9 cellular contexts compared by ENCODE assay signal in the genomic region with DNA sequence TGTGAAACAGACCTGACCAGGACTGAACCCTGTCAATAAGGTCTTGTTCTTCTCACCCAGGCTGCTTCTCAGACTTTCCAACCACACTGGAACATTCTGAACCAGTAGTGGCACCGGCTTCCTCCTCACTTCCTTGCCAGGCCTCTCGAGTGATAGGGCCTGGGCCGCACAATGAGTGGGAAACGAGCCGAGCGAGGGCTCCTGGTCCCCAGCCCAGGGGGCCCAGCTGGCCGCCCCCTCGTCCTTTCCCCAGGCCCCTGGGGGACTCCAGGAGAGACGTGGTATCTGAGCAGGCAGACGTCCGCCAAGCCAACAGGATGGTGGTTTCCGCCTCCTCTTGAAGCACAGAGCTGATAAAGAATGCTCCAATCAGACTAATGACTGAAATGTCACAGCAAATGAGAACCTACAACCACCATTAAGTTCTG.
DNase-seq lines count a peak whose midpoint lies in the region; ATAC-seq, FAIRE-seq and TF ChIP-seq lines count a peak whose summit lies in the region.
"Had no signal": no experiment of that assay in that cellular context is flagged by ENCODE, and none has a peak within 500 bp of the region (broad histone marks: within the 10 kb centered on the region; RNA-seq: fewer than 3 reads in every experiment).

No MANE protein-coding gene starts in this region.

- H3K27ac Mint-ChIP-seq in CD8-positive, alpha-beta memory T cell, result peak overlapping the region; percentile 28 to 81 (median 64)
- peak overlapping the region in 1 of 2 donors; percentile 67 for H3K27ac Mint-ChIP-seq in activated naive CD4-positive, alpha-beta T cell treated with anti-CD3 and anti-CD28 coated beads, Interleukin-2, amount 50 U/mL, for 72 hours

- TF ChIP-seq POLR2A in prostate gland (IDR thresholded peaks at IDR 0.05), result no peak

- DNase-seq in CD8-positive, alpha-beta memory T cell, result peak in 4 of 5 donors; percentile 3 to 50 (median 12)
- peak; percentile 35 to 66 for DNase-seq in activated naive CD4-positive, alpha-beta T cell treated with anti-CD3 and anti-CD28 coated beads, Interleukin-2, amount 50 U/mL, for 72 hours (ENCODE audit: low spot score in 2 of 2)
- DNase-seq in prostate gland (ENCODE audit: low spot score) (peak; percentile 12), hepatocyte (ENCODE audit: low spot score) (no peak), colonic mucosa (no peak), D721Med (ENCODE audit: insufficient read length, low spot score) (no peak), D341Med (ENCODE audit: low spot score) (no peak)

- peaks cover 0 to 2% of the 10 kb centered on the region in 2 donors for H3K27me3 Mint-ChIP-seq in CD8-positive, alpha-beta memory T cell

- H3K36me3 Mint-ChIP-seq in CD8-positive, alpha-beta memory T cell, result peaks cover 2 to 7% (median 3%) of the 10 kb centered on the region in 3 donors
- peaks cover 7 to 17% of the 10 kb centered on the region in 2 donors for H3K36me3 Mint-ChIP-seq in activated naive CD4-positive, alpha-beta T cell treated with anti-CD3 and anti-CD28 coated beads, Interleukin-2, amount 50 U/mL, for 72 hours

- H3K9me3 ChIP-seq in CD8-positive, alpha-beta memory T cell (ENCODE audit: low read length), result no peaks in the 10 kb centered on the region
- no peaks in the 10 kb centered on the region for H3K9me3 ChIP-seq in prostate gland
- H3K9me3 ChIP-seq in hepatocyte (ENCODE audit: low read depth), result no peaks in the 10 kb centered on the region
- H3K9me3 ChIP-seq in colonic mucosa, result no peaks in the 10 kb centered on the region
- H3K9me3 ChIP-seq: SJSA1 had no signal

- ATAC-seq in HG03135 (IDR thresholded peaks at IDR 0.05; ENCODE audit: unreplicated experiment), result peak; percentile 45
- peak; percentile 93 to 95 for ATAC-seq in activated naive CD4-positive, alpha-beta T cell treated with anti-CD3 and anti-CD28 coated beads, Interleukin-2, amount 50 U/mL, for 72 hours

- H3K27ac ChIP-seq in CD8-positive, alpha-beta memory T cell (ENCODE audit: low read depth, low read length), result no peak overlapping the region
- no peak overlapping the region for H3K27ac ChIP-seq in prostate gland
- no peak overlapping the region for H3K27ac ChIP-seq in hepatocyte
- no peak overlapping the region for H3K27ac ChIP-seq in colonic mucosa
- H3K27ac ChIP-seq: SJSA1 had no signal

- H3K79me2 ChIP-seq in hepatocyte, result no peaks in the 10 kb centered on the region

- H4K20me1 ChIP-seq in hepatocyte (ENCODE audit: insufficient read depth, poor library complexity, severe bottlenecking), result no peaks in the 10 kb centered on the region

- intact Hi-C loops in prostate gland (cut with DNase I), result no loop called here
- intact Hi-C loops in colonic mucosa (cut with DNase I), result no loop called here

- H3K4me1 ChIP-seq in CD8-positive, alpha-beta memory T cell (ENCODE audit: insufficient read depth, low read length), result no peaks in the 10 kb centered on the region
- no peaks in the 10 kb centered on the region for H3K4me1 ChIP-seq in prostate gland (replicated peaks)
- H3K4me1 ChIP-seq in hepatocyte (ENCODE audit: insufficient read depth), result no peaks in the 10 kb centered on the region
- H3K4me1 ChIP-seq in colonic mucosa, result peaks cover 2% of the 10 kb centered on the region
- H3K4me1 ChIP-seq: SJSA1 had no signal

- WGBS in prostate gland, result 86% methylated on average over 12 of the region's 12 CpGs
- 80% methylated on average over 12 of the region's 12 CpGs for WGBS in hepatocyte (ENCODE audit: low lambda C conversion rate, missing lambda C conversion rate)

- no peaks in the 10 kb centered on the region for H3K27me3 ChIP-seq in CD8-positive, alpha-beta memory T cell (ENCODE audit: insufficient read depth, low read length, poor library complexity, severe bottlenecking)
- H3K27me3 ChIP-seq in prostate gland (replicated peaks; ENCODE audit: insufficient read depth), result no peaks in the 10 kb centered on the region
- no peaks in the 10 kb centered on the region for H3K27me3 ChIP-seq in hepatocyte
- H3K27me3 ChIP-seq in colonic mucosa, result no peaks in the 10 kb centered on the region
- H3K27me3 ChIP-seq: SJSA1 had no signal

- no peak overlapping the region for H3K4me3 ChIP-seq in CD8-positive, alpha-beta memory T cell (ENCODE audit: low read length)
- H3K4me3 ChIP-seq in prostate gland (no peak overlapping the region), hepatocyte (no peak overlapping the region), colonic mucosa (no peak overlapping the region)
- H3K4me3 ChIP-seq: SJSA1 had no signal

- no peak overlapping the region for H3K4me2 ChIP-seq in hepatocyte

- no peak for FAIRE-seq in D721Med (lab: Jason Lieb, UNC)

- H3K4me3 Mint-ChIP-seq in CD8-positive, alpha-beta memory T cell, result peak overlapping the region in 6 of 7 donors; percentile 8 to 57 (median 44)

- peaks cover 0 to 3% (median 0%) of the 10 kb centered on the region in 5 donors for H3K9me3 Mint-ChIP-seq in CD8-positive, alpha-beta memory T cell
- H3K9me3 Mint-ChIP-seq in activated naive CD4-positive, alpha-beta T cell treated with anti-CD3 and anti-CD28 coated beads, Interleukin-2, amount 50 U/mL, for 72 hours, result no peaks in the 10 kb centered on the region

- H3K9me2 ChIP-seq in hepatocyte (replicated peaks; ENCODE audit: insufficient read depth), result no peaks in the 10 kb centered on the region

- no peak for TF ChIP-seq CTCF in prostate gland (IDR thresholded peaks at IDR 0.05)
- TF ChIP-seq CTCF in hepatocyte (IDR thresholded peaks at IDR 0.05; ENCODE audit: poor library complexity), result no peak
- no peak for TF ChIP-seq CTCF in colonic mucosa (IDR thresholded peaks at IDR 0.05)
- no peak for TF ChIP-seq CTCF in D721Med (IDR thresholded peaks at IDR 0.05; ENCODE audit: insufficient read depth, missing control alignments)

- H3K9ac ChIP-seq in colonic mucosa (ENCODE audit: low read depth in 2 of 2, low read length in 2 of 2), result no peak overlapping the region

- CTCF ChIA-PET in CD8-positive, alpha-beta memory T cell (lab: Charles Lee), result no interaction called here

- no peak overlapping the region for H2AFZ ChIP-seq in hepatocyte

- no peaks in the 10 kb centered on the region for H3K36me3 ChIP-seq in CD8-positive, alpha-beta memory T cell (ENCODE audit: insufficient read depth, low read length)
- no peaks in the 10 kb centered on the region for H3K36me3 ChIP-seq in prostate gland
- no peaks in the 10 kb centered on the region for H3K36me3 ChIP-seq in hepatocyte (replicated peaks; ENCODE audit: insufficient read depth, low read depth)
- no peaks in the 10 kb centered on the region for H3K36me3 ChIP-seq in colonic mucosa
- H3K36me3 ChIP-seq: SJSA1 had no signal

- POLR2A ChIA-PET in CD8-positive, alpha-beta memory T cell (lab: Charles Lee), result no interaction called here

- H3K4me1 Mint-ChIP-seq in CD8-positive, alpha-beta memory T cell, result peaks cover 33 to 39% (median 34%) of the 10 kb centered on the region in 3 donors

Comparison
In these comparisons a context has a peak if more than half of its experiments do, and no peak if none do; other contexts are left out.
1. DNase-seq: peak in CD8-positive, alpha-beta memory T cell (4 of 5), activated naive CD4-positive, alpha-beta T cell treated with anti-CD3 and anti-CD28 coated beads, Interleukin-2, amount 50 U/mL, for 72 hours (2 of 2) and prostate gland (single experiment); none in hepatocyte (single experiment), colonic mucosa (single experiment), D721Med (single experiment) and D341Med (single experiment).